ENCODE assay signal across 13 cellular contexts in the genomic region with DNA sequence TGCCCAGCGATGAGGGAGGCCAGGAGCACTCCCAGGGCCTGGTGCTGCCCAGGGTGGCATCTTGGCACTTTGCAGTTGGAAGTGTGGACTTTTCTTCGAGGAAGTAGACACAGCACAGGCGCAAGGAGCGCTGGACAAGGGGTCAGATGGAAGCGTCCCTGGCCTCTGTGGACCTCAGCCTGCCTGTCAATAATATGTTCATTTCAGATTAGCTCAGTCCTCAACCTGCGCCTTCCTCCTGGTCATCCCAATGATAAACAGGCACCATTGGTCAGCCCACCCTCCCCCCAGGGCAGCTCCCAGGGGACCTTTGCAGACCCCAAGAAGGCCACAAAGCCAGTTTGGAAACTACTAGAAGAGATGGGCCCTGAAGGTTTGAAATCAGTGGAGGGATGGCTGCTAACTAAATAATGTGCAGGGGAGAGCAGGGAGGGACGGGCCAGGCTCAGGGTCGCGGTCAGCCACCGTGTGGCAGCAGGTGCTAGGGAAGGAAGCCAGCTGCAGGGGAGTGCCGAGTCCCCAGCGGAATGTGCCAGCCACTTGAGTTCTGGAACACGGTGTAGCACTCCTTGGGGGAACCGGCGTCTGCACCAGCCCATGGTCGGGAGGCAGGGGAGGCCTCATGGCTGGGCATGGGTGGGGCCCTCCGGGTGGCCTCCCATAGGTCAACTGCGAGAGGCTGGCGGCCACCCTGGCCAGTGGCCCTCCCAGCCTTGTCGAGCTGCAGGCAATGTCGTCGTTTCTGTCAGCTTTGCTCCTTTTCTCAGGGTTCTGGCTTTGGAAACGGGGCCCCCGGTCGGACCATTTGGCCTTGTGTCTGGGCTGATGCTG. TPM values are rescaled to one million over a fixed set of nuclear protein-coding genes. Genes with fewer than 3 reads are reported as not detected.
DNase-seq lines count a peak whose midpoint lies in the region; ATAC-seq and TF ChIP-seq lines count a peak whose summit lies in the region.
"Had no signal": no experiment of that assay in that cellular context is flagged by ENCODE, and none has a peak within 500 bp of the region (broad histone marks: within the 10 kb centered on the region; RNA-seq: fewer than 3 reads in every experiment).

No MANE protein-coding gene starts in this region.

- peak; percentile 72 for DNase-seq in SK-N-SH
- no peak for DNase-seq in Right ventricle myocardium inferior (ENCODE audit: missing footprints)
- DNase-seq in mucosa of descending colon: no peak
- DNase-seq in upper lobe of left lung: peak in 1 of 2 donors; percentile 87
- no peak for DNase-seq in NCI-H2029 (lab: John Stamatoyannopoulos, UW)
- DNase-seq in vagina (ENCODE audit: extremely low spot score in 2 of 2): no peak
- DNase-seq in AG20443 (ENCODE audit: low spot score): no peak
- DNase-seq: ACHN; activated CD4-positive, CD25-positive, alpha-beta regulatory T cell treated with anti-CD3 and anti-CD28 coated beads, Interleukin-2, amount 50 U/mL, for 72 hours; activated T-cell treated with anti-CD3 and anti-CD28 coated beads, Interleukin-2, amount 50 U/mL, for 48 hours; amniotic stem cell had no signal

- H3K79me2 ChIP-seq in SK-N-SH (ENCODE audit: insufficient read depth): no peaks in the 10 kb centered on the region

- TF ChIP-seq POLR2A in upper lobe of left lung (IDR thresholded peaks at IDR 0.05): peak in 1 of 4 donors; percentile 42
- no peak for TF ChIP-seq POLR2A in vagina (IDR thresholded peaks at IDR 0.05)

- H3K4me1 ChIP-seq in SK-N-SH (ENCODE audit: control insufficient read depth in 1 of 2, insufficient read depth in 2 of 2, low read depth in 1 of 2, low read length in 1 of 2) (peaks cover 0 to 22% of the 10 kb centered on the region in 2 experiments; a peak in 1 of 4 replicates), mucosa of descending colon (ENCODE audit: low read depth) (no peaks in the 10 kb centered on the region), upper lobe of left lung (peaks cover 0 to 15% (median 8%) of the 10 kb centered on the region in 4 donors), vagina (peaks cover 5% of the 10 kb centered on the region)

- no peaks in the 10 kb centered on the region for H3K9me3 ChIP-seq in SK-N-SH
- H3K9me3 ChIP-seq in mucosa of descending colon: no peaks in the 10 kb centered on the region
- no peaks in the 10 kb centered on the region for H3K9me3 ChIP-seq in upper lobe of left lung
- H3K9me3 ChIP-seq in vagina: no peaks in the 10 kb centered on the region

- no peaks in the 10 kb centered on the region for H3K9me2 ChIP-seq in SK-N-SH

- H3K4me3 ChIP-seq in SK-N-SH (ENCODE audit: low read depth in 2 of 2, low read length in 1 of 2) (no peak overlapping the region), mucosa of descending colon (no peak overlapping the region), upper lobe of left lung (no peak overlapping the region), vagina (no peak overlapping the region)

- peaks cover 12 to 34% of the 10 kb centered on the region in 2 experiments for H3K36me3 ChIP-seq in SK-N-SH (replicated peaks in 1 of 2; ENCODE audit: control insufficient read depth in 1 of 2, insufficient read depth in 2 of 2, low read length in 1 of 2)
- H3K36me3 ChIP-seq in mucosa of descending colon (ENCODE audit: low read depth): no peaks in the 10 kb centered on the region
- peaks cover 0 to 71% (median 25%) of the 10 kb centered on the region in 4 donors for H3K36me3 ChIP-seq in upper lobe of left lung
- H3K36me3 ChIP-seq in vagina: peaks cover 0 to 45% of the 10 kb centered on the region in 2 donors

- H4K20me1 ChIP-seq in SK-N-SH (ENCODE audit: insufficient read depth): no peaks in the 10 kb centered on the region

- TF ChIP-seq RAD21 in SK-N-SH (IDR thresholded peaks at IDR 0.05; ENCODE audit: low read length): peak; percentile 43

- intact Hi-C loops in Right ventricle myocardium inferior (cut with DNase I) (loop anchor here (2.0 to 10.0 kb wide), 3 partner anchors 35 to 457 kb away; partner anchors contain the start of genes EIPR1 and TRAPPC12), mucosa of descending colon (cut with DNase I, micrococcal nuclease) (no loop called here), vagina (cut with DNase I) (no loop called here)

- ATAC-seq in SK-N-SH treated with all-trans-retinoic acid at 6 μM for 48 hours (no peak), Right ventricle myocardium inferior (peak; percentile 91), mucosa of descending colon (peak; percentile 22), upper lobe of left lung (ENCODE audit: low FRiP score in 2 of 2) (peak; percentile 50 to 91)
- ATAC-seq: naive thymus-derived CD8-positive, alpha-beta T cell had no signal

- H3K27ac ChIP-seq in SK-N-SH (ENCODE audit: low read depth in 2 of 2, low read length in 1 of 2) (peak overlapping the region in 1 of 2 experiments; percentile 81; a peak in 2 of 4 replicates), upper lobe of left lung (peak overlapping the region; percentile 32 to 63 (median 40)), vagina (no peak overlapping the region)

- 84% methylated on average over 18 of the region's 25 CpGs for WGBS in SK-N-SH (ENCODE audit: low lambda C conversion rate)
- WGBS in upper lobe of left lung, 2 donors: 71 to 78% methylated on average over 22 to 23 of the region's 25 CpGs

- no peak for TF ChIP-seq EP300 in SK-N-SH (IDR thresholded peaks at IDR 0.05; ENCODE audit: borderline replicate concordance in 1 of 2, low read depth in 1 of 2, low read length in 1 of 2)
- peak in 1 of 4 donors; percentile 21 for TF ChIP-seq EP300 in upper lobe of left lung (IDR thresholded peaks at IDR 0.05)

- POLR2A ChIA-PET in SK-N-SH (lab: Yijun Ruan, JAX): interaction anchor here (1.2 kb wide), 2 partner anchors 10 to 25 kb away, joined by 3 read pairs; no protein-coding TSS in a partner anchor

- no peak overlapping the region for H3K4me2 ChIP-seq in SK-N-SH

- no peak for TF ChIP-seq CTCF in SK-N-SH (IDR thresholded peaks at IDR 0.05)
- no peak for TF ChIP-seq CTCF in mucosa of descending colon (IDR thresholded peaks at IDR 0.05)
- peak in 2 of 6 experiments; percentile 40 to 43 for TF ChIP-seq CTCF in upper lobe of left lung (IDR thresholded peaks at IDR 0.05)
- TF ChIP-seq CTCF in vagina (IDR thresholded peaks at IDR 0.05): no peak

- no peaks in the 10 kb centered on the region for H3K27me3 ChIP-seq in SK-N-SH (ENCODE audit: insufficient read depth)
- no peaks in the 10 kb centered on the region for H3K27me3 ChIP-seq in upper lobe of left lung
- no peaks in the 10 kb centered on the region for H3K27me3 ChIP-seq in vagina

- CTCF ChIA-PET in SK-N-SH (lab: Yijun Ruan, JAX): interaction anchor here (0.8 to 9.4 kb wide), 12 partner anchors 11 to 1604 kb away, joined by 3 to 132 read pairs (median 6); no protein-coding TSS in a partner anchor

- no peaks in the 10 kb centered on the region for H3F3A ChIP-seq in SK-N-SH (replicated peaks; ENCODE audit: insufficient read depth)

- no peak overlapping the region for H2AFZ ChIP-seq in SK-N-SH (ENCODE audit: low read depth)

- H3K9ac ChIP-seq in SK-N-SH: no peak overlapping the region

TF ChIP-seq in SK-N-SH, 30 proteins besides CTCF, POLR2A, EP300 and RAD21:
- no peak for TF ChIP-seq CHD2 (IDR thresholded peaks at IDR 0.05; ENCODE audit: low read length, partially characterized antibody)
- peak; percentile 20; the same call in 1 of the 2 replicates for TF ChIP-seq SMC3 (IDR thresholded peaks at IDR 0.05; ENCODE audit: low read depth, low read length)
TF ChIP-seq in SK-N-SH: peak in this region for 1.

TF ChIP-seq in SK-N-SH treated with all-trans-retinoic acid at 6 μM for 48 hours, 23 proteins besides CTCF, POLR2A, EP300 and RAD21 (continues in another document):
- TF ChIP-seq ESRRG (CRISPR knock-in tag; IDR thresholded peaks at IDR 0.05) (no peak), RARB (CRISPR knock-in tag; IDR thresholded peaks at IDR 0.05) (no peak), SNAI2 (CRISPR knock-in tag; IDR thresholded peaks at IDR 0.05) (no peak), CREB5 (CRISPR knock-in tag; IDR thresholded peaks at IDR 0.05; ENCODE audit: low read depth) (no peak), CSDC2 (CRISPR knock-in tag; IDR thresholded peaks at IDR 0.05) (no peak), ZNF565 (CRISPR knock-in tag; conservative IDR thresholded peaks at IDR 0.05; ENCODE audit: low read depth) (no peak), ZFP3 (CRISPR knock-in tag; IDR thresholded peaks at IDR 0.05) (no peak), ARNTL (CRISPR knock-in tag; IDR thresholded peaks at IDR 0.05; ENCODE audit: borderline replicate concordance, low read depth) (no peak), TOX (CRISPR knock-in tag; IDR thresholded peaks at IDR 0.05; ENCODE audit: borderline replicate concordance) (no peak)
- TF ChIP-seq, protein P1, sequence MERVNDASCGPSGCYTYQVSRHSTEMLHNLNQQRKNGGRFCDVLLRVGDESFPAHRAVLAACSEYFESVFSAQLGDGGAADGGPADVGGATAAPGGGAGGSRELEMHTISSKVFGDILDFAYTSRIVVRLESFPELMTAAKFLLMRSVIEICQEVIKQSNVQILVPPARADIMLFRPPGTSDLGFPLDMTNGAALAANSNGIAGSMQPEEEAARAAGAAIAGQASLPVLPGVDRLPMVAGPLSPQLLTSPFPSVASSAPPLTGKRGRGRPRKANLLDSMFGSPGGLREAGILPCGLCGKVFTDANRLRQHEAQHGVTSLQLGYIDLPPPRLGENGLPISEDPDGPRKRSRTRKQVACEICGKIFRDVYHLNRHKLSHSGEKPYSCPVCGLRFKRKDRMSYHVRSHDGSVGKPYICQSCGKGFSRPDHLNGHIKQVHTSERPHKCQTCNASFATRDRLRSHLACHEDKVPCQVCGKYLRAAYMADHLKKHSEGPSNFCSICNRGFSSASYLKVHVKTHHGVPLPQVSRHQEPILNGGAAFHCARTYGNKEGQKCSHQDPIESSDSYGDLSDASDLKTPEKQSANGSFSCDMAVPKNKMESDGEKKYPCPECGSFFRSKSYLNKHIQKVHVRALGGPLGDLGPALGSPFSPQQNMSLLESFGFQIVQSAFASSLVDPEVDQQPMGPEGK (CRISPR knock-in tag; IDR thresholded peaks at IDR 0.05; ENCODE audit: borderline replicate concordance): no peak

RNA-seq across cellular contexts. Expression of gene ADI1, which starts 59.9 kb away (rescaled TPM):
- polyA plus RNA-seq in SK-N-SH (2012; rRNA removed): 49.4 and 67.2 TPM in 2 replicates
- polyA plus RNA-seq in SK-N-SH (2012; cell fraction: cytosol; rRNA removed): 72.8 and 73.1 TPM in 2 replicates
- 43.3 and 62.9 TPM in 2 replicates for polyA plus RNA-seq in SK-N-SH (2012; cell fraction: nucleus; rRNA removed)
- total RNA-seq in Right ventricle myocardium inferior (160 TPM), mucosa of descending colon (10 to 100 TPM; 59.3 to 91.5 (median 70.4) TPM), upper lobe of left lung (10 to 100 TPM; 40.9 to 87.3 (median 77.3) TPM), vagina (26.3 TPM)
